22 cellular contexts compared by ENCODE assay signal in genomic region chr18:22015156-22015555, GRCh38.
"Had no signal": no experiment of that assay in that cellular context is flagged by ENCODE, and none has a peak within 500 bp of the region (broad histone marks: within the 10 kb centered on the region; RNA-seq: fewer than 3 reads in every experiment).

No MANE protein-coding gene starts in this region.

- H3K4me1 ChIP-seq: gastroesophageal sphincter, sigmoid colon, vagina had no signal

- H3K36me3 ChIP-seq: brain microvascular endothelial cell, gastroesophageal sphincter, ovary, sigmoid colon, stomach, vagina had no signal

- H3K4me3 ChIP-seq: coronary artery, gastroesophageal sphincter, ovary, sigmoid colon, stomach, vagina had no signal

- H3K27me3 ChIP-seq: brain microvascular endothelial cell, gastroesophageal sphincter, ovary, sigmoid colon, stomach, vagina had no signal

- H3K27ac ChIP-seq: brain microvascular endothelial cell, coronary artery, gastroesophageal sphincter, ovary, sigmoid colon, stomach, vagina, VCaP had no signal

- ATAC-seq: activated T-cell treated with anti-CD3 and anti-CD28 coated beads, Interleukin-2, amount 50 U/mL, for 4 hours; esophagus mucosa; gastroesophageal sphincter; left cardiac atrium; natural killer cell; stimulated activated effector memory CD8-positive, alpha-beta T cell treated with anti-CD3 and anti-CD28 coated beads, Interleukin-12 subunit alpha, Interleukin-12 subunit beta, amount 100 ng/mL, for 72 hours had no signal

- H3K9me3 ChIP-seq: ovary, vagina had no signal

- DNase-seq: activated CD4-positive, alpha-beta T cell treated with anti-CD3 and anti-CD28 coated beads, Interleukin-2, amount 50 U/mL, for 1 hour; activated CD4-positive, CD25-positive, alpha-beta regulatory T cell treated with anti-CD3 and anti-CD28 coated beads, Interleukin-2, amount 50 U/mL, for 72 hours; activated CD8-positive, alpha-beta memory T cell treated with anti-CD3 and anti-CD28 coated beads, Interleukin-2, amount 50 U/mL, for 4 hours; activated naive CD4-positive, alpha-beta T cell treated with anti-CD3 and anti-CD28 coated beads for 36 hours; activated T-cell treated with anti-CD3 and anti-CD28 coated beads, Interleukin-2, amount 50 U/mL, for 4 hours; anterior cingulate cortex; brain microvascular endothelial cell; immature natural killer cell; left cardiac atrium; mesendoderm; natural killer cell; ovary; sigmoid colon; stimulated activated CD4-positive, alpha-beta T cell treated with anti-CD3 and anti-CD28 coated beads, Interleukin-4, amount 100 ng/mL, for 24 hours; stomach; trophoblast cell had no signal
